Comparison of ENCODE assay signal across 10 cellular contexts in genomic region chr1:172588296-172589291, GRCh38. TPM values are rescaled to one million over a fixed set of nuclear protein-coding genes. Genes with fewer than 3 reads are reported as not detected.
DNase-seq lines count a peak whose midpoint lies in the region; ATAC-seq and TF ChIP-seq lines count a peak whose summit lies in the region.
"Had no signal": no experiment of that assay in that cellular context is flagged by ENCODE, and none has a peak within 500 bp of the region (broad histone marks: within the 10 kb centered on the region; RNA-seq: fewer than 3 reads in every experiment).

No MANE protein-coding gene starts in this region.

- CTCF ChIA-PET in CD4-positive, alpha-beta memory T cell (lab: Charles Lee; ENCODE audit: partially characterized antibody), result interaction anchor here (0.9 to 1.4 kb wide), 4 partner anchors 20 to 138 kb away, joined by 3 to 4 read pairs (median 3); no protein-coding TSS in a partner anchor

- no peak for DNase-seq in CD4-positive, alpha-beta memory T cell
- peak; percentile 54 for DNase-seq in HK-2 (ENCODE audit: unreplicated experiment)
- DNase-seq in activated naive CD4-positive, alpha-beta T cell treated with anti-CD3 and anti-CD28 coated beads, Interleukin-2, amount 50 U/mL, for 72 hours (ENCODE audit: low spot score in 2 of 2), result peak in 1 of 2 donors; percentile 23
- no peak for DNase-seq in lower lobe of right lung
- DNase-seq in cerebellum (ENCODE audit: low spot score), result no peak
- no peak for DNase-seq in NCI-H1105 (lab: John Stamatoyannopoulos, UW)
- DNase-seq: posterior cingulate gyrus had no signal

- H3K36me3 Mint-ChIP-seq in CD4-positive, alpha-beta memory T cell, result peaks cover 58 to 71% of the 10 kb centered on the region in 2 donors
- H3K36me3 Mint-ChIP-seq in activated naive CD4-positive, alpha-beta T cell treated with anti-CD3 and anti-CD28 coated beads, Interleukin-2, amount 50 U/mL, for 72 hours, result peaks cover 30 to 44% of the 10 kb centered on the region in 2 donors

- peaks cover 0 to 5% (median 0%) of the 10 kb centered on the region in 8 donors for H3K9me3 Mint-ChIP-seq in CD4-positive, alpha-beta memory T cell
- H3K9me3 Mint-ChIP-seq in activated naive CD4-positive, alpha-beta T cell treated with anti-CD3 and anti-CD28 coated beads, Interleukin-2, amount 50 U/mL, for 72 hours, result no peaks in the 10 kb centered on the region

- peak overlapping the region in 5 of 7 donors; percentile 3 to 80 (median 68) for H3K27ac Mint-ChIP-seq in CD4-positive, alpha-beta memory T cell
- H3K27ac Mint-ChIP-seq in activated naive CD4-positive, alpha-beta T cell treated with anti-CD3 and anti-CD28 coated beads, Interleukin-2, amount 50 U/mL, for 72 hours, result peak overlapping the region; percentile 40 to 71

- H3K36me3 ChIP-seq in CD4-positive, alpha-beta memory T cell (ENCODE audit: insufficient read depth, low read length), result peaks cover 23% of the 10 kb centered on the region
- peaks cover 43% of the 10 kb centered on the region for H3K36me3 ChIP-seq in lower lobe of right lung

- intact Hi-C loops in CD4-positive, alpha-beta memory T cell (cut with micrococcal nuclease), result no loop called here
- intact Hi-C loops in lower lobe of right lung (cut with DNase I), result no loop called here

- H3K4me1 ChIP-seq in CD4-positive, alpha-beta memory T cell (ENCODE audit: insufficient read depth, low read length), result peaks cover 5% of the 10 kb centered on the region
- no peaks in the 10 kb centered on the region for H3K4me1 ChIP-seq in lower lobe of right lung

- H3K4me1 Mint-ChIP-seq in CD4-positive, alpha-beta memory T cell, result peaks cover 5 to 30% (median 15%) of the 10 kb centered on the region in 4 donors
- H3K4me1 Mint-ChIP-seq: brain had no signal

- TF ChIP-seq CTCF in lower lobe of right lung (IDR thresholded peaks at IDR 0.05), result no peak

- H3K9me3 ChIP-seq in CD4-positive, alpha-beta memory T cell (ENCODE audit: control insufficient read depth in 1 of 2, low read length in 2 of 2), result no peaks in the 10 kb centered on the region
- no peaks in the 10 kb centered on the region for H3K9me3 ChIP-seq in lower lobe of right lung

- peak overlapping the region in 5 of 8 donors; percentile 16 to 51 (median 27) for H3K4me3 Mint-ChIP-seq in CD4-positive, alpha-beta memory T cell
- H3K4me3 Mint-ChIP-seq: brain had no signal

- no peaks in the 10 kb centered on the region for H3K27me3 Mint-ChIP-seq in CD4-positive, alpha-beta memory T cell
- H3K27me3 Mint-ChIP-seq: brain had no signal

- POLR2A ChIA-PET in CD4-positive, alpha-beta memory T cell (lab: Charles Lee; ENCODE audit: partially characterized antibody), result interaction anchor here (1.2 kb wide), 1 partner anchor 14 kb away, joined by 3 read pairs; no protein-coding TSS in a partner anchor

- no peak overlapping the region for H3K27ac ChIP-seq in CD4-positive, alpha-beta memory T cell (ENCODE audit: low read depth, low read length)
- no peak overlapping the region for H3K27ac ChIP-seq in lower lobe of right lung

- no peaks in the 10 kb centered on the region for H3K27me3 ChIP-seq in CD4-positive, alpha-beta memory T cell (ENCODE audit: insufficient read depth, low read length)
- no peaks in the 10 kb centered on the region for H3K27me3 ChIP-seq in lower lobe of right lung (ENCODE audit: low read depth)

- ATAC-seq in activated naive CD4-positive, alpha-beta T cell treated with anti-CD3 and anti-CD28 coated beads, Interleukin-2, amount 50 U/mL, for 72 hours, result peak; percentile 92 to 97
- ATAC-seq in lower lobe of right lung, result peak; percentile 33 to 45
- no peak for ATAC-seq in HG03025 (IDR thresholded peaks at IDR 0.05; ENCODE audit: low FRiP score, unreplicated experiment)
- ATAC-seq in HG03439 (IDR thresholded peaks at IDR 0.05; ENCODE audit: unreplicated experiment), result no peak

- no peak overlapping the region for H3K4me3 ChIP-seq in CD4-positive, alpha-beta memory T cell (ENCODE audit: low read length in 2 of 2)
- no peak overlapping the region for H3K4me3 ChIP-seq in lower lobe of right lung

RNA-seq across cellular contexts. Expression of gene SUCO, which starts 55.6 kb away (rescaled TPM):
- 10 to 100 TPM; 71.6 to 74.4 TPM for total RNA-seq in CD4-positive, alpha-beta memory T cell
- polyA plus RNA-seq in CD4-positive, alpha-beta memory T cell, result 10 to 100 TPM; 12.2 to 16.7 TPM
- 10 to 100 TPM; 24.3 to 39.7 TPM for total RNA-seq in activated naive CD4-positive, alpha-beta T cell treated with anti-CD3 and anti-CD28 coated beads, Interleukin-2, amount 50 U/mL, for 72 hours
- total RNA-seq in lower lobe of right lung (32.5 TPM), cerebellum (73.3 TPM)

Comparison
In these comparisons a context has a peak if more than half of its experiments do, and no peak if none do; other contexts are left out.
1. ATAC-seq: peak in activated naive CD4-positive, alpha-beta T cell treated with anti-CD3 and anti-CD28 coated beads, Interleukin-2, amount 50 U/mL, for 72 hours (2 of 2) and lower lobe of right lung (2 of 2); none in HG03025 (single experiment) and HG03439 (single experiment).